ENCODE assay signal across 1 cellular context in genomic region chr19:10420444-10421239, GRCh38.
TF ChIP-seq lines count a peak whose summit lies in the region.

Gene PDE4A (plus strand): TSS chr19:10420538. CDS start chr19:10420765, 227 bp downstream.

TF ChIP-seq in K562, 482 proteins besides CTCF, POLR2A, EP300 and RAD21 (continued from another document and continues in another):
- no peak for TF ChIP-seq HDGF (IDR thresholded peaks at IDR 0.05)
- peak; percentile 85 for TF ChIP-seq HMGN3 (IDR thresholded peaks at IDR 0.05; ENCODE audit: borderline replicate concordance, extremely low read depth, insufficient read length, low read depth, low read length)
- TF ChIP-seq ETV6 (IDR thresholded peaks at IDR 0.05; ENCODE audit: borderline replicate concordance in 1 of 2, low read depth in 2 of 2, low read length in 1 of 2): no peak
- TF ChIP-seq ETV6 (CRISPR knock-in tag; IDR thresholded peaks at IDR 0.05; ENCODE audit: borderline replicate concordance): no peak
- TF ChIP-seq, protein P1, sequence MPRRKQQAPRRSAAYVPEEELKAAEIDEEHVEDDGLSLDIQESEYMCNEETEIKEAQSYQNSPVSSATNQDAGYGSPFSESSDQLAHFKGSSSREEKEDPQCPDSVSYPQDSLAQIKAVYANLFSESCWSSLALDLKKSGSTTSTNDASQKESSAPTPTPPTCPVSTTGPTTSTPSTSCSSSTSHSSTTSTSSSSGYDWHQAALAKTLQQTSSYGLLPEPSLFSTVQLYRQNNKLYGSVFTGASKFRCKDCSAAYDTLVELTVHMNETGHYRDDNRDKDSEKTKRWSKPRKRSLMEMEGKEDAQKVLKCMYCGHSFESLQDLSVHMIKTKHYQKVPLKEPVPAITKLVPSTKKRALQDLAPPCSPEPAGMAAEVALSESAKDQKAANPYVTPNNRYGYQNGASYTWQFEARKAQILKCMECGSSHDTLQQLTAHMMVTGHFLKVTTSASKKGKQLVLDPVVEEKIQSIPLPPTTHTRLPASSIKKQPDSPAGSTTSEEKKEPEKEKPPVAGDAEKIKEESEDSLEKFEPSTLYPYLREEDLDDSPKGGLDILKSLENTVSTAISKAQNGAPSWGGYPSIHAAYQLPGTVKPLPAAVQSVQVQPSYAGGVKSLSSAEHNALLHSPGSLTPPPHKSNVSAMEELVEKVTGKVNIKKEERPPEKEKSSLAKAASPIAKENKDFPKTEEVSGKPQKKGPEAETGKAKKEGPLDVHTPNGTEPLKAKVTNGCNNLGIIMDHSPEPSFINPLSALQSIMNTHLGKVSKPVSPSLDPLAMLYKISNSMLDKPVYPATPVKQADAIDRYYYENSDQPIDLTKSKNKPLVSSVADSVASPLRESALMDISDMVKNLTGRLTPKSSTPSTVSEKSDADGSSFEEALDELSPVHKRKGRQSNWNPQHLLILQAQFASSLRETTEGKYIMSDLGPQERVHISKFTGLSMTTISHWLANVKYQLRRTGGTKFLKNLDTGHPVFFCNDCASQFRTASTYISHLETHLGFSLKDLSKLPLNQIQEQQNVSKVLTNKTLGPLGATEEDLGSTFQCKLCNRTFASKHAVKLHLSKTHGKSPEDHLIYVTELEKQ (CRISPR knock-in tag; IDR thresholded peaks at IDR 0.05): no peak
- TF ChIP-seq ZSCAN32 (CRISPR knock-in tag; IDR thresholded peaks at IDR 0.05): no peak
- TF ChIP-seq ZKSCAN8 (CRISPR knock-in tag; IDR thresholded peaks at IDR 0.05): no peak
- no peak for TF ChIP-seq ZNF174 (CRISPR knock-in tag; IDR thresholded peaks at IDR 0.05)
- TF ChIP-seq CBX2 (IDR thresholded peaks at IDR 0.05; ENCODE audit: insufficient read depth, low read length, poor library complexity, severe bottlenecking): no peak
- no peak for TF ChIP-seq CHCHD3 (CRISPR knock-in tag; IDR thresholded peaks at IDR 0.05)
- no peak for TF ChIP-seq EHMT2 (IDR thresholded peaks at IDR 0.05)
- no peak for TF ChIP-seq ZKSCAN1 (IDR thresholded peaks at IDR 0.05; ENCODE audit: low read depth, low read length)
- no peak for TF ChIP-seq BCL6 (CRISPR knock-in tag; IDR thresholded peaks at IDR 0.05)
- no peak for TF ChIP-seq MEIS2 (IDR thresholded peaks at IDR 0.05; ENCODE audit: partially characterized antibody)
- peak; percentile 99 for TF ChIP-seq EGR1 (conservative IDR thresholded peaks at IDR 0.05)
- no peak for TF ChIP-seq ZNF263 (CRISPR knock-in tag; IDR thresholded peaks at IDR 0.05; ENCODE audit: borderline replicate concordance)
- TF ChIP-seq ZNF184 (CRISPR knock-in tag; IDR thresholded peaks at IDR 0.05): no peak
- TF ChIP-seq, protein P2, sequence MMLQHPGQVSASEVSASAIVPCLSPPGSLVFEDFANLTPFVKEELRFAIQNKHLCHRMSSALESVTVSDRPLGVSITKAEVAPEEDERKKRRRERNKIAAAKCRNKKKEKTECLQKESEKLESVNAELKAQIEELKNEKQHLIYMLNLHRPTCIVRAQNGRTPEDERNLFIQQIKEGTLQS (IDR thresholded peaks at IDR 0.05): no peak
- TF ChIP-seq, protein P2 (CRISPR knock-in tag; conservative IDR thresholded peaks at IDR 0.05): no peak
- TF ChIP-seq, protein P3, sequence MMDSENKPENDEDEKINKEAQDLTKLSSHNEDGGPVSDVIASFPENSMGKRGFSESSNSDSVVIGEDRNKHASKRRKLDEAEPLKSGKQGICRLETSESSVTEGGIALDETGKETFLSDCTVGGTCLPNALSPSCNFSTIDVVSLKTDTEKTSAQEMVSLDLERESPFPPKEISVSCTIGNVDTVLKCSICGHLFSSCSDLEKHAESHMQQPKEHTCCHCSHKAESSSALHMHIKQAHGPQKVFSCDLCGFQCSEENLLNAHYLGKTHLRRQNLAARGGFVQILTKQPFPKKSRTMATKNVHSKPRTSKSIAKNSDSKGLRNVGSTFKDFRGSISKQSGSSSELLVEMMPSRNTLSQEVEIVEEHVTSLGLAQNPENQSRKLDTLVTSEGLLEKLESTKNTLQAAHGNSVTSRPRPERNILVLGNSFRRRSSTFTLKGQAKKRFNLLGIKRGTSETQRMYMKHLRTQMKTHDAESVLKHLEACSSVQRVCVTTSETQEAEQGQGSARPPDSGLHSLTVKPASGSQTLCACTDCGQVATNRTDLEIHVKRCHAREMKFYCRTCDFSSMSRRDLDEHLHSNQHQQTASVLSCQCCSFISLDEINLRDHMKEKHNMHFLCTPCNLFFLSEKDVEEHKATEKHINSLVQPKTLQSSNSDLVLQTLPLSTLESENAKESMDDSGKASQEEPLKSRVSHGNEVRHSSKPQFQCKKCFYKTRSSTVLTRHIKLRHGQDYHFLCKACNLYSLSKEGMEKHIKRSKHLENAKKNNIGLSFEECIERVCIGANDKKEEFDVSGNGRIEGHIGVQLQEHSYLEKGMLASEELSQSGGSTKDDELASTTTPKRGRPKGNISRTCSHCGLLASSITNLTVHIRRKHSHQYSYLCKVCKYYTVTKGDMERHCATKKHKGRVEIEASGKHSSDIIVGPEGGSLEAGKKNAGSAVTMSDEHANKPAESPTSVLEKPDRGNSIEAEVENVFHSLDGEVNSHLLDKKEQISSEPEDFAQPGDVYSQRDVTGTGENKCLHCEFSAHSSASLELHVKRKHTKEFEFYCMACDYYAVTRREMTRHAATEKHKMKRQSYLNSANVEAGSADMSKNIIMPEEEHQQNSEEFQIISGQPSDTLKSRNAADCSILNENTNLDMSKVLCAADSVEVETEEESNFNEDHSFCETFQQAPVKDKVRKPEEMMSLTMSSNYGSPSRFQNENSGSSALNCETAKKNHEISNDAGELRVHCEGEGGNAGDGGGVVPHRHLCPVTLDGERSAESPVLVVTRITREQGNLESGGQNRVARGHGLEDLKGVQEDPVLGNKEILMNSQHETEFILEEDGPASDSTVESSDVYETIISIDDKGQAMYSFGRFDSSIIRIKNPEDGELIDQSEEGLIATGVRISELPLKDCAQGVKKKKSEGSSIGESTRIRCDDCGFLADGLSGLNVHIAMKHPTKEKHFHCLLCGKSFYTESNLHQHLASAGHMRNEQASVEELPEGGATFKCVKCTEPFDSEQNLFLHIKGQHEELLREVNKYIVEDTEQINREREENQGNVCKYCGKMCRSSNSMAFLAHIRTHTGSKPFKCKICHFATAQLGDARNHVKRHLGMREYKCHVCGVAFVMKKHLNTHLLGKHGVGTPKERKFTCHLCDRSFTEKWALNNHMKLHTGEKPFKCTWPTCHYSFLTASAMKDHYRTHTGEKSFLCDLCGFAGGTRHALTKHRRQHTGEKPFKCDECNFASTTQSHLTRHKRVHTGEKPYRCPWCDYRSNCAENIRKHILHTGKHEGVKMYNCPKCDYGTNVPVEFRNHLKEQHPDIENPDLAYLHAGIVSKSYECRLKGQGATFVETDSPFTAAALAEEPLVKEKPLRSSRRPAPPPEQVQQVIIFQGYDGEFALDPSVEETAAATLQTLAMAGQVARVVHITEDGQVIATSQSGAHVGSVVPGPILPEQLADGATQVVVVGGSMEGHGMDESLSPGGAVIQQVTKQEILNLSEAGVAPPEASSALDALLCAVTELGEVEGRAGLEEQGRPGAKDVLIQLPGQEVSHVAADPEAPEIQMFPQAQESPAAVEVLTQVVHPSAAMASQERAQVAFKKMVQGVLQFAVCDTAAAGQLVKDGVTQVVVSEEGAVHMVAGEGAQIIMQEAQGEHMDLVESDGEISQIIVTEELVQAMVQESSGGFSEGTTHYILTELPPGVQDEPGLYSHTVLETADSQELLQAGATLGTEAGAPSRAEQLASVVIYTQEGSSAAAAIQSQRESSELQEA (IDR thresholded peaks at IDR 0.05; ENCODE audit: low read depth): no peak
- no peak for TF ChIP-seq HNRNPUL1 (IDR thresholded peaks at IDR 0.05; ENCODE audit: low read length)
- TF ChIP-seq, protein P4, sequence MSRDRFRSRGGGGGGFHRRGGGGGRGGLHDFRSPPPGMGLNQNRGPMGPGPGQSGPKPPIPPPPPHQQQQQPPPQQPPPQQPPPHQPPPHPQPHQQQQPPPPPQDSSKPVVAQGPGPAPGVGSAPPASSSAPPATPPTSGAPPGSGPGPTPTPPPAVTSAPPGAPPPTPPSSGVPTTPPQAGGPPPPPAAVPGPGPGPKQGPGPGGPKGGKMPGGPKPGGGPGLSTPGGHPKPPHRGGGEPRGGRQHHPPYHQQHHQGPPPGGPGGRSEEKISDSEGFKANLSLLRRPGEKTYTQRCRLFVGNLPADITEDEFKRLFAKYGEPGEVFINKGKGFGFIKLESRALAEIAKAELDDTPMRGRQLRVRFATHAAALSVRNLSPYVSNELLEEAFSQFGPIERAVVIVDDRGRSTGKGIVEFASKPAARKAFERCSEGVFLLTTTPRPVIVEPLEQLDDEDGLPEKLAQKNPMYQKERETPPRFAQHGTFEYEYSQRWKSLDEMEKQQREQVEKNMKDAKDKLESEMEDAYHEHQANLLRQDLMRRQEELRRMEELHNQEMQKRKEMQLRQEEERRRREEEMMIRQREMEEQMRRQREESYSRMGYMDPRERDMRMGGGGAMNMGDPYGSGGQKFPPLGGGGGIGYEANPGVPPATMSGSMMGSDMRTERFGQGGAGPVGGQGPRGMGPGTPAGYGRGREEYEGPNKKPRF (IDR thresholded peaks at IDR 0.05; ENCODE audit: low read depth, low read length): no peak
- no peak for TF ChIP-seq IRF2 (CRISPR knock-in tag; IDR thresholded peaks at IDR 0.05)
- no peak for TF ChIP-seq ZNF354B (CRISPR knock-in tag; IDR thresholded peaks at IDR 0.05)
- TF ChIP-seq ERF (CRISPR knock-in tag; IDR thresholded peaks at IDR 0.05): no peak
- TF ChIP-seq MIER1 (IDR thresholded peaks at IDR 0.05; ENCODE audit: low read depth): no peak
- TF ChIP-seq, protein P5, sequence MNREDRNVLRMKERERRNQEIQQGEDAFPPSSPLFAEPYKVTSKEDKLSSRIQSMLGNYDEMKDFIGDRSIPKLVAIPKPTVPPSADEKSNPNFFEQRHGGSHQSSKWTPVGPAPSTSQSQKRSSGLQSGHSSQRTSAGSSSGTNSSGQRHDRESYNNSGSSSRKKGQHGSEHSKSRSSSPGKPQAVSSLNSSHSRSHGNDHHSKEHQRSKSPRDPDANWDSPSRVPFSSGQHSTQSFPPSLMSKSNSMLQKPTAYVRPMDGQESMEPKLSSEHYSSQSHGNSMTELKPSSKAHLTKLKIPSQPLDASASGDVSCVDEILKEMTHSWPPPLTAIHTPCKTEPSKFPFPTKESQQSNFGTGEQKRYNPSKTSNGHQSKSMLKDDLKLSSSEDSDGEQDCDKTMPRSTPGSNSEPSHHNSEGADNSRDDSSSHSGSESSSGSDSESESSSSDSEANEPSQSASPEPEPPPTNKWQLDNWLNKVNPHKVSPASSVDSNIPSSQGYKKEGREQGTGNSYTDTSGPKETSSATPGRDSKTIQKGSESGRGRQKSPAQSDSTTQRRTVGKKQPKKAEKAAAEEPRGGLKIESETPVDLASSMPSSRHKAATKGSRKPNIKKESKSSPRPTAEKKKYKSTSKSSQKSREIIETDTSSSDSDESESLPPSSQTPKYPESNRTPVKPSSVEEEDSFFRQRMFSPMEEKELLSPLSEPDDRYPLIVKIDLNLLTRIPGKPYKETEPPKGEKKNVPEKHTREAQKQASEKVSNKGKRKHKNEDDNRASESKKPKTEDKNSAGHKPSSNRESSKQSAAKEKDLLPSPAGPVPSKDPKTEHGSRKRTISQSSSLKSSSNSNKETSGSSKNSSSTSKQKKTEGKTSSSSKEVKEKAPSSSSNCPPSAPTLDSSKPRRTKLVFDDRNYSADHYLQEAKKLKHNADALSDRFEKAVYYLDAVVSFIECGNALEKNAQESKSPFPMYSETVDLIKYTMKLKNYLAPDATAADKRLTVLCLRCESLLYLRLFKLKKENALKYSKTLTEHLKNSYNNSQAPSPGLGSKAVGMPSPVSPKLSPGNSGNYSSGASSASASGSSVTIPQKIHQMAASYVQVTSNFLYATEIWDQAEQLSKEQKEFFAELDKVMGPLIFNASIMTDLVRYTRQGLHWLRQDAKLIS (CRISPR knock-in tag; IDR thresholded peaks at IDR 0.05): no peak
- no peak for TF ChIP-seq ZFP1 (CRISPR knock-in tag; IDR thresholded peaks at IDR 0.05)
- TF ChIP-seq NUFIP1 (IDR thresholded peaks at IDR 0.05; ENCODE audit: partially characterized antibody): no peak
- TF ChIP-seq ILF3 (IDR thresholded peaks at IDR 0.05; ENCODE audit: borderline replicate concordance): no peak
- TF ChIP-seq ADNP (tag; IDR thresholded peaks at IDR 0.05): no peak
- TF ChIP-seq ZNF224 (CRISPR knock-in tag; IDR thresholded peaks at IDR 0.05): no peak
- TF ChIP-seq SNRNP70 (optimal IDR thresholded peaks at IDR 0.05; ENCODE audit: low read depth, low read length): no peak
- no peak for TF ChIP-seq CEBPG (CRISPR knock-in tag; IDR thresholded peaks at IDR 0.05)
- TF ChIP-seq CEBPG (tag; conservative IDR thresholded peaks at IDR 0.05 in 1 of 2, IDR thresholded peaks at IDR 0.05 in 1 of 2): no peak
- TF ChIP-seq ZNF197 (CRISPR knock-in tag; IDR thresholded peaks at IDR 0.05; ENCODE audit: low read depth): no peak
- no peak for TF ChIP-seq ELF1 (tag; IDR thresholded peaks at IDR 0.05)
- no peak for TF ChIP-seq ZNF445 (CRISPR knock-in tag; IDR thresholded peaks at IDR 0.05; ENCODE audit: low read depth)
- no peak for TF ChIP-seq SIN3B (IDR thresholded peaks at IDR 0.05; ENCODE audit: low read depth)
- TF ChIP-seq RFX1 (IDR thresholded peaks at IDR 0.05): no peak
- no peak for TF ChIP-seq CBFA2T3 (IDR thresholded peaks at IDR 0.05)
- TF ChIP-seq TAF9B (IDR thresholded peaks at IDR 0.05; ENCODE audit: partially characterized antibody): no peak
- TF ChIP-seq, protein P6, sequence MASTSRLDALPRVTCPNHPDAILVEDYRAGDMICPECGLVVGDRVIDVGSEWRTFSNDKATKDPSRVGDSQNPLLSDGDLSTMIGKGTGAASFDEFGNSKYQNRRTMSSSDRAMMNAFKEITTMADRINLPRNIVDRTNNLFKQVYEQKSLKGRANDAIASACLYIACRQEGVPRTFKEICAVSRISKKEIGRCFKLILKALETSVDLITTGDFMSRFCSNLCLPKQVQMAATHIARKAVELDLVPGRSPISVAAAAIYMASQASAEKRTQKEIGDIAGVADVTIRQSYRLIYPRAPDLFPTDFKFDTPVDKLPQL (IDR thresholded peaks at IDR 0.05; ENCODE audit: extremely low read depth, insufficient read length): no peak
- no peak for TF ChIP-seq POLR2H (tag; IDR thresholded peaks at IDR 0.05; ENCODE audit: low read depth)
- TF ChIP-seq SMAD2 (IDR thresholded peaks at IDR 0.05; ENCODE audit: low read depth, low read length): no peak
- TF ChIP-seq, protein P7, sequence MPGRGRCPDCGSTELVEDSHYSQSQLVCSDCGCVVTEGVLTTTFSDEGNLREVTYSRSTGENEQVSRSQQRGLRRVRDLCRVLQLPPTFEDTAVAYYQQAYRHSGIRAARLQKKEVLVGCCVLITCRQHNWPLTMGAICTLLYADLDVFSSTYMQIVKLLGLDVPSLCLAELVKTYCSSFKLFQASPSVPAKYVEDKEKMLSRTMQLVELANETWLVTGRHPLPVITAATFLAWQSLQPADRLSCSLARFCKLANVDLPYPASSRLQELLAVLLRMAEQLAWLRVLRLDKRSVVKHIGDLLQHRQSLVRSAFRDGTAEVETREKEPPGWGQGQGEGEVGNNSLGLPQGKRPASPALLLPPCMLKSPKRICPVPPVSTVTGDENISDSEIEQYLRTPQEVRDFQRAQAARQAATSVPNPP (IDR thresholded peaks at IDR 0.05; ENCODE audit: borderline replicate concordance, insufficient read depth, insufficient read length): no peak
- TF ChIP-seq XRCC5 (IDR thresholded peaks at IDR 0.05; ENCODE audit: low read depth, low read length): 0 out of 2 replicates have a peak, but pooled peaks have one; percentile 38
